19 cellular contexts compared by ENCODE assay signal in the genomic region with DNA sequence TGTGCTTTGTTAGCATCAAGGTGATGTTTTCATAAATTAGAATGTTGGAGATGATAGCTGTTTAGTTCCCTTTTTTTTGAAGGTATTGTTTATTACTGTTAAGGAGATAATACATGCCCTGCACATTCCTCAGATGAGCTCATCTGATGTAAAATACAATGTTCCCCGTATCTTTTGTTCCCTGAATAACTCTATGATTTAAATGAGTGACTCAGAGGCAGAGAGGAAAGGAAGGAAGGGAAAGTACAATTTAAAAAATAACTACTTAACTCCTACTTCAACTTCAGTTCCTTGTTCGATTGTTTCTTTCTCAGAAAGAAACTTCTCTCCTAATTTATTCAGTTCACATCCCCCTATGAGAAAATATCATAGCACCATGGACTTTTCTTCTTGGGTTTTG.
DNase-seq lines count a peak whose midpoint lies in the region; ATAC-seq and TF ChIP-seq lines count a peak whose summit lies in the region.
"Had no signal": no experiment of that assay in that cellular context is flagged by ENCODE, and none has a peak within 500 bp of the region (broad histone marks: within the 10 kb centered on the region; RNA-seq: fewer than 3 reads in every experiment).

No MANE protein-coding gene starts in this region.

- no peak overlapping the region for H3K4me2 ChIP-seq in smooth muscle cell

- no peaks in the 10 kb centered on the region for H3F3A ChIP-seq in smooth muscle cell (ENCODE audit: low read depth)

- DNase-seq in HT1080 (ENCODE audit: low read depth) = peak; percentile 44
- DNase-seq in adipocyte (ENCODE audit: low read depth) = peak; percentile 34
- peak; percentile 4 for DNase-seq in fibroblast of the aortic adventitia (ENCODE audit: low read depth)
- DNase-seq in smooth muscle cell (lab: John Stamatoyannopoulos, UW; ENCODE audit: unreplicated experiment) = no peak
- no peak for DNase-seq in G401 (ENCODE audit: low spot score)
- DNase-seq in cardiac septum (ENCODE audit: low spot score) = no peak
- DNase-seq in NOMO-1 treated with DMSO at 0.1 percent for 48 hours (lab: John Stamatoyannopoulos, UW; ENCODE audit: unreplicated experiment) = no peak
- DNase-seq: activated CD4-positive, alpha-beta T cell treated with anti-CD3 and anti-CD28 coated beads, Interleukin-2, amount 50 U/mL, for 4 hours; activated naive CD4-positive, alpha-beta T cell; BE2C; esophagus squamous epithelium; head of caudate nucleus; NCI-H1436; posterior cingulate gyrus; small intestine; T-helper 1 cell; WERI-Rb-1 had no signal

- WGBS in smooth muscle cell (ENCODE audit: low lambda C conversion rate) = 47% methylated on average over 2 of the region's 2 CpGs

- H3K4me1 ChIP-seq in adipocyte (ENCODE audit: control insufficient read depth, insufficient read depth, low read length) = no peaks in the 10 kb centered on the region
- no peaks in the 10 kb centered on the region for H3K4me1 ChIP-seq in smooth muscle cell (ENCODE audit: low read depth)
- H3K4me1 ChIP-seq: esophagus squamous epithelium had no signal

- H3K9ac ChIP-seq in adipocyte (ENCODE audit: low read length) (no peak overlapping the region), smooth muscle cell (ENCODE audit: low read depth) (peak overlapping the region; percentile 49)

- H3K9me3 ChIP-seq in adipocyte (ENCODE audit: control insufficient read depth, low read length) = peaks cover 12% of the 10 kb centered on the region
- peaks cover 5% of the 10 kb centered on the region for H3K9me3 ChIP-seq in smooth muscle cell (replicated peaks; ENCODE audit: low read depth)
- H3K9me3 ChIP-seq: BE2C, esophagus squamous epithelium had no signal

- peak overlapping the region; percentile 9 for H2AFZ ChIP-seq in smooth muscle cell (ENCODE audit: low read depth)

- no peaks in the 10 kb centered on the region for H3K36me3 ChIP-seq in adipocyte (ENCODE audit: control insufficient read depth, insufficient read depth, low read length, severe bottlenecking)
- no peaks in the 10 kb centered on the region for H3K36me3 ChIP-seq in smooth muscle cell (ENCODE audit: low read depth)
- H3K36me3 ChIP-seq: BE2C, esophagus squamous epithelium, WERI-Rb-1 had no signal

- no peaks in the 10 kb centered on the region for H4K20me1 ChIP-seq in smooth muscle cell (ENCODE audit: low read depth)

- H3K27ac ChIP-seq in smooth muscle cell (ENCODE audit: low read depth) = peak overlapping the region; percentile 91
- H3K27ac ChIP-seq: esophagus squamous epithelium, WERI-Rb-1 had no signal

- no peak for TF ChIP-seq CTCF in fibroblast of the aortic adventitia (IDR thresholded peaks at IDR 0.05; ENCODE audit: insufficient read depth, low read length)
- no peak for TF ChIP-seq CTCF in smooth muscle cell (IDR thresholded peaks at IDR 0.05; ENCODE audit: borderline replicate concordance, insufficient read depth, poor library complexity, severe bottlenecking)

- H3K4me3 ChIP-seq in adipocyte (ENCODE audit: low read length) (no peak overlapping the region), fibroblast of the aortic adventitia (ENCODE audit: low read depth, low read length) (no peak overlapping the region), smooth muscle cell (no peak overlapping the region)
- H3K4me3 ChIP-seq: esophagus squamous epithelium had no signal

- no peaks in the 10 kb centered on the region for H3K79me2 ChIP-seq in smooth muscle cell (ENCODE audit: low read depth)

- no peak for ATAC-seq in GM21381 (IDR thresholded peaks at IDR 0.05; ENCODE audit: unreplicated experiment)
- ATAC-seq: natural killer cell treated with Interleukin-12 subunit alpha and Interleukin-12 subunit beta and Interleukin-15 and Interleukin-18, amount 100 ng/mL, for 72 hours had no signal

- in situ Hi-C loops in G401 (cut with HindIII; ENCODE audit: low sequenced_read_pairs) = no loop called here

- intact Hi-C loops in cardiac septum (cut with DNase I) = no loop called here

- H3K27me3 ChIP-seq in adipocyte (replicated peaks; ENCODE audit: control insufficient read depth, insufficient read depth, low read length) = no peaks in the 10 kb centered on the region
- H3K27me3 ChIP-seq in smooth muscle cell (ENCODE audit: low read depth) = no peaks in the 10 kb centered on the region
- H3K27me3 ChIP-seq: BE2C, esophagus squamous epithelium had no signal

Comparison
In these comparisons a context has a peak if more than half of its experiments do, and no peak if none do; other contexts are left out.
1. DNase-seq: peak in HT1080 (single experiment), adipocyte (single experiment) and fibroblast of the aortic adventitia (single experiment); none in smooth muscle cell (single experiment), G401 (single experiment), cardiac septum (single experiment) and NOMO-1 treated with DMSO at 0.1 percent for 48 hours (single experiment).